In the genomic region with DNA sequence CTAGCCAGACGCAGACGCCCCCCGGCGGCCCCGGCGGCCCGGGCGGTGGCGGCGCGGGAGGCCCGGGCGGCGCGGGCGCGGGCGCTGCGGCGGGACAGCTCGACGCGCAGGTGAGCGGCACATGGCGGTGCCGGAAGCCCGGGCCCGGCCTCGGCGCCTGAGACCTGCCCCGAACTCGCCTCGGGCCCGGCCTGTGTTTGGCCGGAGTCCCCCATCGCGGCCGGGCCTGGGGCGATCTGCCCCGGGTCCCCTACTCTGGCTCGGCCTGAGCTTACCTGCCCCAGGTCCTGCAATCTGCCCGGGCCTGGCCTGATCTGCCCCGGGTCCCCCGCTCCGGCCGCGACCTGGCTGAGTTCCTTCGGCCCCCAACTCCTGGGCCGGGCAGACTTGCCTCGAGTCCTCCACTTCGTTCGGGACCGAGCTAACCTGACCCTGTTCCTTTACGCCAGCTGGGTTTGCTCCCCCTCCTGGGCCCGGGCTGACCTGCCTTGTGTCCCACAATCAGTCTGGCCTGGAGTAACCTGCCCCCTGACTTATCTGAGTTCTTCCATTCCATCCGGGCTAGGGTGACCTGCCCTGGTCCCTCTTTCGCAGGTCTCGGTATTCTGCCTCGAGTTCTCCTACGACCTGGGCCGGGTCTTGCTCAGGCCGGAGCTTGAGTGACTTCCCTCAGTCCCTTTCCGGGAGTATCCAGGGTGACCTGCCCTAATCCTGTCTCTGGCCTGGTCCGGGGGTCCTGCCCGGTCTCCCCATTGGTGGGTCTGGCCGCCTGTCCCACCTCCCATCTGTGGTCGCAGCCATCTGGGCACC, we compare ENCODE assay signal across 8 cellular contexts. TPM values are rescaled to one million over a fixed set of nuclear protein-coding genes. Genes with fewer than 3 reads are reported as not detected.
A peak's percentile ranks its signal among the peaks of the same experiment; 100 is the strongest.
DNase-seq lines count a peak whose midpoint lies in the region; ATAC-seq and TF ChIP-seq lines count a peak whose summit lies in the region.

No MANE protein-coding gene starts in this region.

- BruUV-seq in Caco-2 (replicated peaks; lab: Mats Ljungman, UMichigan) = no TSS peak

- peak overlapping the region; percentile 83 to 96 (median 94) for H3K27ac ChIP-seq in esophagus squamous epithelium

- peaks cover 15% of the 10 kb centered on the region for H3K4me1 Mint-ChIP-seq in Caco-2 (ENCODE audit: low read depth, unreplicated experiment)
- H3K4me1 Mint-ChIP-seq in activated CD4-positive, alpha-beta T cell treated with anti-CD3 and anti-CD28 coated beads, Interleukin-2, amount 10 ng/mL, durations not matched to agents 24 days and 14 days = peaks cover 40% of the 10 kb centered on the region
- peaks cover 32% of the 10 kb centered on the region for H3K4me1 Mint-ChIP-seq in neural crest cell

- H3K36me3 ChIP-seq in Caco-2 (ENCODE audit: control insufficient read depth, insufficient read depth, low read length) (peaks cover 4% of the 10 kb centered on the region), esophagus squamous epithelium (peaks cover 0 to 25% (median 0%) of the 10 kb centered on the region in 3 donors)

- H3K36me3 Mint-ChIP-seq in Caco-2 (ENCODE audit: insufficient read depth, unreplicated experiment) = peaks cover 49% of the 10 kb centered on the region
- H3K36me3 Mint-ChIP-seq in activated CD4-positive, alpha-beta T cell treated with anti-CD3 and anti-CD28 coated beads, Interleukin-2, amount 10 ng/mL, durations not matched to agents 24 days and 14 days (ENCODE audit: low read depth) = peaks cover 37% of the 10 kb centered on the region
- H3K36me3 Mint-ChIP-seq in neural crest cell (ENCODE audit: low read depth) = peaks cover 4% of the 10 kb centered on the region

- ATAC-seq in GM19452 (IDR thresholded peaks at IDR 0.05; ENCODE audit: unreplicated experiment) (peak; percentile 29), HG03442 (IDR thresholded peaks at IDR 0.05; ENCODE audit: unreplicated experiment) (peak; percentile 33)

- H3K27me3 ChIP-seq in Caco-2 (replicated peaks; ENCODE audit: control insufficient read depth, insufficient read depth, low read length) (no peaks in the 10 kb centered on the region), esophagus squamous epithelium (no peaks in the 10 kb centered on the region)

- CTCF ChIA-PET in Caco-2 (lab: Charles Lee) = interaction anchor here (0.6 to 1.5 kb wide), 6 partner anchors 14 to 151 kb away, joined by 3 to 9 read pairs (median 4); no protein-coding TSS in a partner anchor

- TF ChIP-seq POLR2A in esophagus squamous epithelium (IDR thresholded peaks at IDR 0.05) = no peak

- DNase-seq in Caco-2 (peak; percentile 65 to 68), esophagus squamous epithelium (lab: John Stamatoyannopoulos, UW) (no peak), neural crest cell (ENCODE audit: low read depth, low spot score) (no peak), activated gamma-delta T cell (lab: John Stamatoyannopoulos, UW) (no peak), COR-L47 (lab: John Stamatoyannopoulos, UW) (no peak)
- DNase-seq in activated CD4-positive, alpha-beta T cell treated with anti-CD3 and anti-CD28 coated beads, Interleukin-2, amount 10 ng/mL, durations not matched to agents 24 days and 14 days = peak; percentile 77

- H3K9me3 ChIP-seq in Caco-2 (no peaks in the 10 kb centered on the region), esophagus squamous epithelium (peaks cover 0 to 1% (median under 1%) of the 10 kb centered on the region in 3 donors)

- WGBS in esophagus squamous epithelium, 2 donors = 0% methylated on average over 9 to 12 of the region's 67 CpGs

- H3K9me3 Mint-ChIP-seq in Caco-2 (ENCODE audit: unreplicated experiment) (no peaks in the 10 kb centered on the region), neural crest cell (no peaks in the 10 kb centered on the region)
- H3K9me3 Mint-ChIP-seq in activated CD4-positive, alpha-beta T cell treated with anti-CD3 and anti-CD28 coated beads, Interleukin-2, amount 10 ng/mL, durations not matched to agents 24 days and 14 days = no peaks in the 10 kb centered on the region

- intact Hi-C loops in Caco-2 (cut with micrococcal nuclease; ENCODE audit: unreplicated experiment) = loop anchor here (5.0 kb wide), 1 partner anchor 35 kb away; no protein-coding TSS in a partner anchor
- intact Hi-C loops in activated CD4-positive, alpha-beta T cell treated with anti-CD3 and anti-CD28 coated beads, Interleukin-2, amount 10 ng/mL, durations not matched to agents 24 days and 14 days (cut with micrococcal nuclease) = loop anchor here (5.0 kb wide), 1 partner anchor 200 kb away; the partner anchor contains the start of genes ARMC6 and SUGP2
- intact Hi-C loops in esophagus squamous epithelium (cut with DNase I) = no loop called here

- H3K4me3 Mint-ChIP-seq in Caco-2 (ENCODE audit: unreplicated experiment) = peak overlapping the region; percentile 93
- peak overlapping the region; percentile 98 for H3K4me3 Mint-ChIP-seq in activated CD4-positive, alpha-beta T cell treated with anti-CD3 and anti-CD28 coated beads, Interleukin-2, amount 10 ng/mL, durations not matched to agents 24 days and 14 days
- H3K4me3 Mint-ChIP-seq in neural crest cell = peak overlapping the region; percentile 96

- H3K4me3 ChIP-seq in Caco-2 (ENCODE audit: low read depth, low read length) = peak overlapping the region; percentile 92
- peak overlapping the region; percentile 59 to 95 (median 92) for H3K4me3 ChIP-seq in esophagus squamous epithelium

- H3K27ac Mint-ChIP-seq in Caco-2 (ENCODE audit: unreplicated experiment) = peak overlapping the region; percentile 89
- peak overlapping the region; percentile 95 for H3K27ac Mint-ChIP-seq in activated CD4-positive, alpha-beta T cell treated with anti-CD3 and anti-CD28 coated beads, Interleukin-2, amount 10 ng/mL, durations not matched to agents 24 days and 14 days
- peak overlapping the region; percentile 96 for H3K27ac Mint-ChIP-seq in neural crest cell (ENCODE audit: unreplicated experiment)

- H3K27me3 Mint-ChIP-seq in Caco-2 (ENCODE audit: insufficient read depth, unreplicated experiment) = no peaks in the 10 kb centered on the region
- peaks cover 9% of the 10 kb centered on the region for H3K27me3 Mint-ChIP-seq in activated CD4-positive, alpha-beta T cell treated with anti-CD3 and anti-CD28 coated beads, Interleukin-2, amount 10 ng/mL, durations not matched to agents 24 days and 14 days
- peaks cover 15% of the 10 kb centered on the region for H3K27me3 Mint-ChIP-seq in neural crest cell (ENCODE audit: low read depth)

- POLR2A ChIA-PET in Caco-2 (lab: Charles Lee) = interaction anchor here (0.6 to 1.0 kb wide), 2 partner anchors 11 to 15 kb away, joined by 3 to 5 read pairs; no protein-coding TSS in a partner anchor

- TF ChIP-seq CTCF in Caco-2 (IDR thresholded peaks at IDR 0.05; ENCODE audit: insufficient read depth in 1 of 2, low read depth in 1 of 2, low read length in 1 of 2, severe bottlenecking in 1 of 2, unreplicated experiment in 1 of 2) (peak in 1 of 2 experiments; percentile 56), esophagus squamous epithelium (IDR thresholded peaks at IDR 0.05) (no peak), neural crest cell (conservative IDR thresholded peaks at IDR 0.05) (no peak)

- H3K4me1 ChIP-seq in Caco-2 (0 out of 2 replicates have a peak, but pooled peaks cover 8% of the 10 kb centered on the region), esophagus squamous epithelium (peaks cover 22 to 54% (median 30%) of the 10 kb centered on the region in 3 donors)

RNA-seq across cellular contexts. Expression of gene UPF1, which starts 0.8 kb away (rescaled TPM):
- total RNA-seq in Caco-2 (2022) (93.8 and 96.6 TPM in 2 replicates), esophagus squamous epithelium (10 to 100 TPM; 31.6 to 69.7 (median 55.6) TPM), neural crest cell (73.1 and 76.5 TPM in 2 replicates)
- total RNA-seq in activated CD4-positive, alpha-beta T cell treated with anti-CD3 and anti-CD28 coated beads, Interleukin-2, amount 10 ng/mL, durations not matched to agents 24 days and 14 days = 97.6 and 110 TPM in 2 replicates

RNA-seq across cellular contexts. Expression of gene COMP, which starts 41.4 kb away (rescaled TPM):
- 0.14 and 0.16 TPM in 2 replicates for total RNA-seq in Caco-2 (2022)
- not detected in 2 replicates for total RNA-seq in activated CD4-positive, alpha-beta T cell treated with anti-CD3 and anti-CD28 coated beads, Interleukin-2, amount 10 ng/mL, durations not matched to agents 24 days and 14 days
- total RNA-seq in esophagus squamous epithelium = 1 to 10 TPM in 3 of 4 donors, not detected in 1; 1.3 to 8.0 (median 5.3) TPM
- not detected in 2 replicates for total RNA-seq in neural crest cell

Comparison
In these comparisons a context has a peak if more than half of its experiments do, and no peak if none do; other contexts are left out.
1. DNase-seq: peak in Caco-2 (2 of 2) and activated CD4-positive, alpha-beta T cell treated with anti-CD3 and anti-CD28 coated beads, Interleukin-2, amount 10 ng/mL, durations not matched to agents 24 days and 14 days (single experiment); none in esophagus squamous epithelium (single experiment), neural crest cell (single experiment), activated gamma-delta T cell (single experiment) and COR-L47 (single experiment).
2. Peak in every context shown above with its lines, with median percentiles within 50 percentile points of each other: H3K27ac Mint-ChIP-seq and H3K4me3 Mint-ChIP-seq.